Comparison of ENCODE assay signal across 23 cellular contexts in the genomic region with DNA sequence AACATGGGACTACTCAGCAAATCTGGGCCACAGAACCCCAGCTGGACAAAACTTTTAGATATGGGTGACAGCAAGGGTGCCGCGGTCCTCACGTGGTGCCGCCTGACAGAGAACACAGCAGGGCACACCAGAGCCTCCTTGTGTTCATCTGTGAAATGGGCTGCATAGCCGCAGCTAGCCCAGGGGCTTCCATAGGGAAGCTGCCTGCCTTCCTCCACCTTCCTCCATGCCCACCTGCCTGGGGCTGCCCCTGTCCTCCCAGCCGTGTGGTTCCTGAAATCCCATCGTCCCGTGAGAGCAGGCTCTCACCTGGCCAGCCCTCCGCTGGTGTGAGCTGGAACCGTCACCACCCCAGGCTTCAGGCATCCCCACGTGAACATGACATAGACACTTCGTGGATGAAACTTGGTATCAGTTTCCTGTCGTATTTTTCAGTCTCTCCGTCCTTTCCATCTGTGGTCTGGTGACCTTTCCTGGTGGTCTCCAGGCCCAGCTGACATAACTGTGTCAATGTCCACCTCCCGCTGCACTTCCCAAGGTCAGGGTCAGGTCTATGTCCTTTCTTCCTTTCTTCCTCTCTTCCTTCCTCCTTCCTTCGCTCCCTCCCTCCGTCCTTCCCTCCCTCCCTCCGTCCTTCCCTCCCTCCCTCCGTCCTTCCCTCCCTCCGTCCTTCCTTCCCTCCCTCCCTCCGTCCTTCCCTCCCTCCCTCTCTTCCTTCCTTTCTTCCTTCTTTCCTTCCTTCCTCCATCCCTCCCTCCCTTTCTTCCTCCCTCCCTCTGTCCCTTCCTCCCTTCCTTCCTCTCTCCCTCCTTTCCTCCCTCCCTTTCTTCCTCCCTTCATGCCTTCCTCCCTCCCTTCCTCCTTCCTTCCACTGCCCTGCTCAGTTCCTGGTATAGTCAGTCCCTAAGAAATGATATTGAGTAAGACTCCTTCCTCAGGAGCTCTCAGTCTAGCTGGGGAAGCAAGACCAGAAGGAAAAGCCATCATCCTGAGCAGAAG.
"Had no signal": no experiment of that assay in that cellular context is flagged by ENCODE, and none has a peak within 500 bp of the region (broad histone marks: within the 10 kb centered on the region; RNA-seq: fewer than 3 reads in every experiment).

No MANE protein-coding gene starts in this region.

- H3K4me3 ChIP-seq: esophagus muscularis mucosa, left ventricle myocardium inferior, ovary, psoas muscle, right atrium auricular region, thyroid gland, upper lobe of right lung had no signal

- H3K9me3 Mint-ChIP-seq: activated naive CD4-positive, alpha-beta T cell treated with anti-CD3 and anti-CD28 coated beads, Interleukin-2, amount 50 U/mL, for 72 hours; activated T-cell treated with anti-CD3 and anti-CD28 coated beads, Interleukin-2, amount 50 U/mL, for 24 hours; activated T-helper 17 cell treated with anti-CD3 and anti-CD28 coated beads, Interleukin-2, amount 50 U/mL, for 72 hours; mesothelial cell of epicardium; natural killer cell had no signal

- H3K36me3 Mint-ChIP-seq: activated naive CD4-positive, alpha-beta T cell treated with anti-CD3 and anti-CD28 coated beads, Interleukin-2, amount 50 U/mL, for 72 hours; mesothelial cell of epicardium; natural killer cell had no signal

- H3K27me3 Mint-ChIP-seq: activated T-helper 17 cell treated with anti-CD3 and anti-CD28 coated beads, Interleukin-2, amount 50 U/mL, for 72 hours had no signal

- H3K4me1 ChIP-seq: thyroid gland had no signal

- H3K4me3 Mint-ChIP-seq: activated T-cell treated with anti-CD3 and anti-CD28 coated beads, Interleukin-2, amount 50 U/mL, for 24 hours; activated T-helper 17 cell treated with anti-CD3 and anti-CD28 coated beads, Interleukin-2, amount 50 U/mL, for 72 hours; mesothelial cell of epicardium; natural killer cell had no signal

- H3K27me3 ChIP-seq: ovary, right atrium auricular region, thyroid gland had no signal

- ATAC-seq: activated naive CD4-positive, alpha-beta T cell treated with anti-CD3 and anti-CD28 coated beads, Interleukin-2, amount 50 U/mL, for 72 hours; activated T-helper 17 cell treated with anti-CD3 and anti-CD28 coated beads, Interleukin-2, amount 50 U/mL, for 72 hours; psoas muscle; stimulated activated naive CD8-positive, alpha-beta T cell treated with anti-CD3 and anti-CD28 coated beads, Interleukin-15, Interleukin-2, amounts not matched to agents 100 U/mL and 50 U/mL, for 24 hours; upper lobe of right lung had no signal

- H3K27ac ChIP-seq: brain microvascular endothelial cell, esophagus muscularis mucosa, left ventricle myocardium inferior, ovary, psoas muscle, right atrium auricular region, thyroid gland, upper lobe of right lung had no signal

- H3K36me3 ChIP-seq: brain microvascular endothelial cell, esophagus muscularis mucosa, left ventricle myocardium inferior, ovary, right atrium auricular region, thyroid gland, upper lobe of right lung had no signal

- H3K27ac Mint-ChIP-seq: activated naive CD4-positive, alpha-beta T cell treated with anti-CD3 and anti-CD28 coated beads, Interleukin-2, amount 50 U/mL, for 72 hours; activated T-cell treated with anti-CD3 and anti-CD28 coated beads, Interleukin-2, amount 50 U/mL, for 24 hours; activated T-helper 17 cell treated with anti-CD3 and anti-CD28 coated beads, Interleukin-2, amount 50 U/mL, for 72 hours; mesothelial cell of epicardium; natural killer cell had no signal

- H3K9me3 ChIP-seq: esophagus muscularis mucosa, left ventricle myocardium inferior, ovary, psoas muscle, right atrium auricular region, thyroid gland, upper lobe of right lung had no signal

- DNase-seq: activated CD4-positive, alpha-beta T cell treated with anti-CD3 and anti-CD28 coated beads for 1 hour; activated CD8-positive, alpha-beta memory T cell treated with anti-CD3 and anti-CD28 coated beads, Interleukin-2, amount 50 U/mL, for 4 hours; activated T-cell treated with anti-CD3 and anti-CD28 coated beads, Interleukin-2, amount 50 U/mL, for 24 hours; brain microvascular endothelial cell; central memory CD4-positive, alpha-beta T cell; effector CD8-positive, alpha-beta T cell; hippocampal formation; left ventricle myocardium inferior; natural killer cell; ovary; psoas muscle; stimulated activated CD4-positive, alpha-beta T cell treated with anti-CD3 and anti-CD28 coated beads, Interleukin-4, amount 100 ng/mL, for 4 hours; stimulated activated naive CD8-positive, alpha-beta T cell treated with anti-CD3 and anti-CD28 coated beads, Interleukin-15, Interleukin-2, amounts not matched to agents 100 U/mL and 50 U/mL, for 24 hours; substantia nigra; thyroid gland; upper lobe of right lung had no signal

- H3K4me1 Mint-ChIP-seq: activated T-helper 17 cell treated with anti-CD3 and anti-CD28 coated beads, Interleukin-2, amount 50 U/mL, for 72 hours; natural killer cell had no signal

- FAIRE-seq: endothelial cell of umbilical vein, frontal cortex had no signal
